In the genomic region with DNA sequence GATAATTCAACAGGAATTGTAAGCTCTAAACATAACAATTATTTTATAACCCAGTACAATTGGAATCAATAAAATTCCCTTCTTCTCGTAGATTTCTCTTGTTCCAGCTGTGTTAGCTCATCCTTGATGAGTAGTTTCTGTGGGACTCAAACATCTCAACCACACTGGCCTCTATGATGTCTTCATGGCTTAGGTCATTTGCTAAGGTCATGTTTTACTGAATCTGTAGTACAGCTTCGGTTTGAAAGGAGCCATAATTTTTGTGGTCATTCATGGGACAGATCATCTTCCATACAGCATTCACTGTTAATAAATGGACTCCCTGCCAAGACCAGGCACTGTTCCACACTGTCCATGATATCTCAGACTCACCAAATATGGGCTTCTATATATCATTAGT, we compare ENCODE assay signal across 22 cellular contexts.
DNase-seq lines count a peak whose midpoint lies in the region; ATAC-seq, FAIRE-seq and TF ChIP-seq lines count a peak whose summit lies in the region.
"Had no signal": no experiment of that assay in that cellular context is flagged by ENCODE, and none has a peak within 500 bp of the region (broad histone marks: within the 10 kb centered on the region; RNA-seq: fewer than 3 reads in every experiment).

No MANE protein-coding gene starts in this region.

- H3K27ac ChIP-seq in AG04450 (ENCODE audit: low read depth, low read length) = no peak overlapping the region
- H3K27ac ChIP-seq in brain microvascular endothelial cell = peak overlapping the region; percentile 44
- H3K27ac ChIP-seq: A549, breast epithelium, esophagus muscularis mucosa, thoracic aorta had no signal

- H3K9me3 Mint-ChIP-seq in activated CD4-positive, alpha-beta memory T cell treated with anti-CD3 and anti-CD28 coated beads for 36 hours = no peaks in the 10 kb centered on the region
- H3K9me3 Mint-ChIP-seq in activated T-cell treated with anti-CD3 and anti-CD28 coated beads, Interleukin-2, amount 50 U/mL, for 4 hours = no peaks in the 10 kb centered on the region
- H3K9me3 Mint-ChIP-seq: activated naive CD4-positive, alpha-beta T cell treated with anti-CD3 and anti-CD28 coated beads, Interleukin-2, amount 50 U/mL, for 72 hours; activated T-cell treated with anti-CD3 and anti-CD28 coated beads, Interleukin-2, amount 50 U/mL, for 72 hours had no signal

- DNase-seq in AG04450 (ENCODE audit: low read depth, low spot score) (peak; percentile 93), H54 (ENCODE audit: insufficient read length, low spot score) (no peak), brain microvascular endothelial cell (peak; percentile 95), kidney tubule cell (ENCODE audit: low spot score) (peak; percentile 23), cortex of kidney (lab: John Stamatoyannopoulos, UW) (no peak), GOT3 (lab: John Stamatoyannopoulos, UW) (no peak)
- no peak for DNase-seq in activated CD4-positive, alpha-beta memory T cell treated with anti-CD3 and anti-CD28 coated beads for 36 hours
- DNase-seq in activated T-cell treated with anti-CD3 and anti-CD28 coated beads, Interleukin-2, amount 50 U/mL, for 4 hours = no peak
- DNase-seq: activated T-cell treated with anti-CD3 and anti-CD28 coated beads, Interleukin-2, amount 50 U/mL, for 72 hours; hypothalamus; KG1; NCI-H1092; NCI-H2107; NCI-H748 treated with DMSO at 0.1 percent for 48 hours; PC-3 had no signal

- no peaks in the 10 kb centered on the region for H3K27me3 ChIP-seq in AG04450 (ENCODE audit: control insufficient read depth, insufficient read depth, low read length)
- H3K27me3 ChIP-seq in brain microvascular endothelial cell (replicated peaks) = no peaks in the 10 kb centered on the region
- H3K27me3 ChIP-seq: breast epithelium, esophagus muscularis mucosa had no signal

- in situ Hi-C loops in brain microvascular endothelial cell (cut with HindIII; ENCODE audit: low pct_ligation_motif_present, low sequenced_read_pairs) = no loop called here

- TF ChIP-seq CTCF in AG04450 (IDR thresholded peaks at IDR 0.05; ENCODE audit: low read depth, low read length) (no peak), brain microvascular endothelial cell (IDR thresholded peaks at IDR 0.05; ENCODE audit: low read depth, low read length, missing control alignments) (no peak)

- peak; percentile 82 for FAIRE-seq in H54 (lab: Jason Lieb, UNC)
- FAIRE-seq: A549 had no signal

- no peaks in the 10 kb centered on the region for H3K36me3 Mint-ChIP-seq in activated CD4-positive, alpha-beta memory T cell treated with anti-CD3 and anti-CD28 coated beads for 36 hours
- no peaks in the 10 kb centered on the region for H3K36me3 Mint-ChIP-seq in activated T-cell treated with anti-CD3 and anti-CD28 coated beads, Interleukin-2, amount 50 U/mL, for 4 hours (ENCODE audit: insufficient read depth)
- H3K36me3 Mint-ChIP-seq: activated naive CD4-positive, alpha-beta T cell treated with anti-CD3 and anti-CD28 coated beads, Interleukin-2, amount 50 U/mL, for 72 hours had no signal

- H3K27ac Mint-ChIP-seq in activated CD4-positive, alpha-beta memory T cell treated with anti-CD3 and anti-CD28 coated beads for 36 hours = no peak overlapping the region
- H3K27ac Mint-ChIP-seq: activated naive CD4-positive, alpha-beta T cell treated with anti-CD3 and anti-CD28 coated beads, Interleukin-2, amount 50 U/mL, for 72 hours; activated T-cell treated with anti-CD3 and anti-CD28 coated beads, Interleukin-2, amount 50 U/mL, for 72 hours; T-helper 2 cell treated with Interferon-gamma antibody and Interleukin-4, amounts not matched to agents 5 μg/mL and 100 μg/mL, for 36 hours had no signal

- no peaks in the 10 kb centered on the region for H3K9me3 ChIP-seq in AG04450 (ENCODE audit: control insufficient read depth, insufficient read depth, low read length)
- H3K9me3 ChIP-seq: A549, breast epithelium, esophagus muscularis mucosa, HAP-1, thoracic aorta had no signal

- CTCF ChIA-PET in AG04450 (lab: Charles Lee) = interaction anchor here (0.7 kb wide), 2 partner anchors 14 to 525 kb away, joined by 3 read pairs; no protein-coding TSS in a partner anchor
- CTCF ChIA-PET in activated CD4-positive, alpha-beta memory T cell treated with anti-CD3 and anti-CD28 coated beads for 36 hours (lab: Charles Lee) = no interaction called here

- H3K4me3 ChIP-seq in AG04450 (ENCODE audit: low read depth, low read length) = no peak overlapping the region
- H3K4me3 ChIP-seq in brain microvascular endothelial cell (ENCODE audit: low read depth, low read length) = no peak overlapping the region
- H3K4me3 ChIP-seq: A549, breast epithelium, esophagus muscularis mucosa, HAP-1, thoracic aorta had no signal

- intact Hi-C loops in activated CD4-positive, alpha-beta memory T cell treated with anti-CD3 and anti-CD28 coated beads for 36 hours (cut with micrococcal nuclease) = no loop called here

- no peaks in the 10 kb centered on the region for H3K4me1 Mint-ChIP-seq in activated CD4-positive, alpha-beta memory T cell treated with anti-CD3 and anti-CD28 coated beads for 36 hours (ENCODE audit: low read depth)
- H3K4me1 Mint-ChIP-seq in activated T-cell treated with anti-CD3 and anti-CD28 coated beads, Interleukin-2, amount 50 U/mL, for 4 hours (ENCODE audit: low read depth) = no peaks in the 10 kb centered on the region

- no peaks in the 10 kb centered on the region for H3K27me3 Mint-ChIP-seq in activated CD4-positive, alpha-beta memory T cell treated with anti-CD3 and anti-CD28 coated beads for 36 hours
- peaks cover 2% of the 10 kb centered on the region for H3K27me3 Mint-ChIP-seq in activated T-cell treated with anti-CD3 and anti-CD28 coated beads, Interleukin-2, amount 50 U/mL, for 4 hours (ENCODE audit: low read depth)

- no peaks in the 10 kb centered on the region for H3K36me3 ChIP-seq in brain microvascular endothelial cell (replicated peaks)
- H3K36me3 ChIP-seq: breast epithelium, HAP-1, thoracic aorta had no signal

- no peak for ATAC-seq in activated T-cell treated with anti-CD3 and anti-CD28 coated beads, Interleukin-2, amount 50 U/mL, for 4 hours
- ATAC-seq: A549; activated naive CD4-positive, alpha-beta T cell treated with anti-CD3 and anti-CD28 coated beads, Interleukin-2, amount 50 U/mL, for 72 hours; activated T-cell treated with anti-CD3 and anti-CD28 coated beads, Interleukin-2, amount 50 U/mL, for 72 hours; PC-3 had no signal

- TF ChIP-seq POLR2A in H54 (IDR thresholded peaks at IDR 0.05; ENCODE audit: low read depth, low read length) = no peak

- no peak overlapping the region for H3K4me3 Mint-ChIP-seq in activated CD4-positive, alpha-beta memory T cell treated with anti-CD3 and anti-CD28 coated beads for 36 hours
- no peak overlapping the region for H3K4me3 Mint-ChIP-seq in activated T-cell treated with anti-CD3 and anti-CD28 coated beads, Interleukin-2, amount 50 U/mL, for 4 hours
- H3K4me3 Mint-ChIP-seq: activated T-cell treated with anti-CD3 and anti-CD28 coated beads, Interleukin-2, amount 50 U/mL, for 72 hours; T-helper 2 cell treated with Interferon-gamma antibody and Interleukin-4, amounts not matched to agents 5 μg/mL and 100 μg/mL, for 36 hours had no signal

- POLR2A ChIA-PET in AG04450 (lab: Yijun Ruan, JAX) = interaction anchor here (0.8 to 1.5 kb wide), 3 partner anchors 14 to 20 kb away, joined by 3 to 9 read pairs (median 8); no protein-coding TSS in a partner anchor
- POLR2A ChIA-PET in activated CD4-positive, alpha-beta memory T cell treated with anti-CD3 and anti-CD28 coated beads for 36 hours (lab: Charles Lee) = no interaction called here

Comparison
In these comparisons a context has a peak if more than half of its experiments do, and no peak if none do; other contexts are left out.
1. DNase-seq: peak in AG04450 (single experiment), brain microvascular endothelial cell (single experiment) and kidney tubule cell (single experiment); none in H54 (single experiment), cortex of kidney (single experiment), GOT3 (single experiment), activated CD4-positive, alpha-beta memory T cell treated with anti-CD3 and anti-CD28 coated beads for 36 hours (single experiment) and activated T-cell treated with anti-CD3 and anti-CD28 coated beads, Interleukin-2, amount 50 U/mL, for 4 hours (single experiment).